1 cellular context compared by ENCODE assay signal in genomic region chr1:32107742-32108661, GRCh38.
A peak's percentile ranks its signal among the peaks of the same experiment; 100 is the strongest.
TF ChIP-seq lines count a peak whose summit lies in the region.

TSS of gene KPNA6 (plus strand) at chr1:32108056. CDS start at chr1:32108131, 75 bp downstream.

TF ChIP-seq in HepG2, 621 proteins besides CTCF, POLR2A, EP300 and RAD21 (continued from another document and continues in another):
- TF ChIP-seq NONO (IDR thresholded peaks at IDR 0.05) (no peak), NONO (CRISPR knock-in tag; conservative IDR thresholded peaks at IDR 0.05) (peak; percentile 55; the same call in 1 of the 2 replicates), PRDM4 (CRISPR knock-in tag; IDR thresholded peaks at IDR 0.05; ENCODE audit: borderline replicate concordance) (no peak), CEBPG (CRISPR knock-in tag; IDR thresholded peaks at IDR 0.05) (peak; percentile 79), ZNF674 (CRISPR knock-in tag; IDR thresholded peaks at IDR 0.05; ENCODE audit: low read depth) (no peak), ZNF160 (CRISPR knock-in tag; IDR thresholded peaks at IDR 0.05) (no peak; the same call in 1 of the 2 replicates), HNRNPH1 (optimal IDR thresholded peaks at IDR 0.05; ENCODE audit: low read depth, low read length) (no peak), STAT6 (CRISPR knock-in tag; IDR thresholded peaks at IDR 0.05; ENCODE audit: borderline replicate concordance) (no peak; the same call in 1 of the 2 replicates), PAWR (CRISPR knock-in tag; IDR thresholded peaks at IDR 0.05; ENCODE audit: borderline replicate concordance) (no peak), ZNF83 (CRISPR knock-in tag; IDR thresholded peaks at IDR 0.05; ENCODE audit: borderline replicate concordance) (0 out of 2 replicates have a peak, but pooled peaks have one; percentile 14), HMG20B (CRISPR knock-in tag; conservative IDR thresholded peaks at IDR 0.05) (0 out of 2 replicates have a peak, but pooled peaks have one; percentile 15), BORCS8-MEF2B (CRISPR knock-in tag; IDR thresholded peaks at IDR 0.05) (peak; percentile 33), KDM4B (CRISPR knock-in tag; IDR thresholded peaks at IDR 0.05) (no peak), MIXL1 (CRISPR knock-in tag; IDR thresholded peaks at IDR 0.05) (peak; percentile 92), PAXIP1 (CRISPR knock-in tag; conservative IDR thresholded peaks at IDR 0.05) (no peak), ZNF430 (CRISPR knock-in tag; IDR thresholded peaks at IDR 0.05) (peak; percentile 77; the same call in 1 of the 2 replicates), ZNF383 (CRISPR knock-in tag; IDR thresholded peaks at IDR 0.05; ENCODE audit: borderline replicate concordance) (peak; percentile 64; the same call in 1 of the 2 replicates), MZF1 (CRISPR knock-in tag; IDR thresholded peaks at IDR 0.05; ENCODE audit: borderline replicate concordance) (no peak), CREBL2 (CRISPR knock-in tag; IDR thresholded peaks at IDR 0.05; ENCODE audit: borderline replicate concordance) (no peak; the same call in 1 of the 2 replicates), EEA1 (CRISPR knock-in tag; IDR thresholded peaks at IDR 0.05; ENCODE audit: borderline replicate concordance) (no peak), ZNF687 (CRISPR knock-in tag; IDR thresholded peaks at IDR 0.05) (peak; percentile 85), KLF11 (CRISPR knock-in tag; IDR thresholded peaks at IDR 0.05) (0 out of 2 replicates have a peak, but pooled peaks have one; percentile 54), HIVEP1 (CRISPR knock-in tag; IDR thresholded peaks at IDR 0.05) (peak; percentile 89), KLF13 (CRISPR knock-in tag; IDR thresholded peaks at IDR 0.05) (0 out of 2 replicates have a peak, but pooled peaks have one; percentile 68), JARID2 (CRISPR knock-in tag; IDR thresholded peaks at IDR 0.05; ENCODE audit: insufficient replicate concordance) (no peak), ZBTB49 (CRISPR knock-in tag; IDR thresholded peaks at IDR 0.05; ENCODE audit: borderline replicate concordance) (no peak), FOXK1 (CRISPR knock-in tag; IDR thresholded peaks at IDR 0.05; ENCODE audit: borderline replicate concordance, low read depth) (peak; percentile 41; the same call in 1 of the 2 replicates), ZNF530 (CRISPR knock-in tag; IDR thresholded peaks at IDR 0.05; ENCODE audit: low read depth) (no peak), MED8 (CRISPR knock-in tag; IDR thresholded peaks at IDR 0.05; ENCODE audit: insufficient replicate concordance) (peak; percentile 40)
- TF ChIP-seq, protein P1, sequence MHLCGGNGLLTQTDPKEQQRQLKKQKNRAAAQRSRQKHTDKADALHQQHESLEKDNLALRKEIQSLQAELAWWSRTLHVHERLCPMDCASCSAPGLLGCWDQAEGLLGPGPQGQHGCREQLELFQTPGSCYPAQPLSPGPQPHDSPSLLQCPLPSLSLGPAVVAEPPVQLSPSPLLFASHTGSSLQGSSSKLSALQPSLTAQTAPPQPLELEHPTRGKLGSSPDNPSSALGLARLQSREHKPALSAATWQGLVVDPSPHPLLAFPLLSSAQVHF (CRISPR knock-in tag; IDR thresholded peaks at IDR 0.05): no peak
- TF ChIP-seq, protein P2, sequence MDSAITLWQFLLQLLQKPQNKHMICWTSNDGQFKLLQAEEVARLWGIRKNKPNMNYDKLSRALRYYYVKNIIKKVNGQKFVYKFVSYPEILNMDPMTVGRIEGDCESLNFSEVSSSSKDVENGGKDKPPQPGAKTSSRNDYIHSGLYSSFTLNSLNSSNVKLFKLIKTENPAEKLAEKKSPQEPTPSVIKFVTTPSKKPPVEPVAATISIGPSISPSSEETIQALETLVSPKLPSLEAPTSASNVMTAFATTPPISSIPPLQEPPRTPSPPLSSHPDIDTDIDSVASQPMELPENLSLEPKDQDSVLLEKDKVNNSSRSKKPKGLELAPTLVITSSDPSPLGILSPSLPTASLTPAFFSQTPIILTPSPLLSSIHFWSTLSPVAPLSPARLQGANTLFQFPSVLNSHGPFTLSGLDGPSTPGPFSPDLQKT (CRISPR knock-in tag; IDR thresholded peaks at IDR 0.05; ENCODE audit: borderline replicate concordance): no peak
- TF ChIP-seq, protein P3, sequence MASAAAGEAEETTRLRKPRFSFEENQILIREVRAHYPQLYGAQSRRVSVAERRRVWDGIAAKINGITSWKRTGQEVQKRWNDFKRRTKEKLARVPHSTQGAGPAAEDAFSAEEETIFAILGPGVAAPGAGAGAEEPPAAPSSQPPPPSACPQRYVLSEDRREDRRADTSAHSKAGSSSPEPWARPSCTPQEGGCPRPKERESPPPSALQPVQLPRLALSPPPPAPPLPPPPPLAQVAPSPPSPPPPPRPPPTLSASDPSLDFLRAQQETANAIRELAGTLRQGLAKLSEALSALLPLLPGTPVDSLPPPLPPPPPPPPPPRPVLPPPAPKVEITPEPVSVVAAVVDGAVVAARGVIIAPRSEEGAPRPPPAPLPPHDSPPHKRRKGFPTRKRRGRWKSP (CRISPR knock-in tag; IDR thresholded peaks at IDR 0.05): peak; percentile 57; the same call in 1 of the 2 replicates
- TF ChIP-seq, protein P4, sequence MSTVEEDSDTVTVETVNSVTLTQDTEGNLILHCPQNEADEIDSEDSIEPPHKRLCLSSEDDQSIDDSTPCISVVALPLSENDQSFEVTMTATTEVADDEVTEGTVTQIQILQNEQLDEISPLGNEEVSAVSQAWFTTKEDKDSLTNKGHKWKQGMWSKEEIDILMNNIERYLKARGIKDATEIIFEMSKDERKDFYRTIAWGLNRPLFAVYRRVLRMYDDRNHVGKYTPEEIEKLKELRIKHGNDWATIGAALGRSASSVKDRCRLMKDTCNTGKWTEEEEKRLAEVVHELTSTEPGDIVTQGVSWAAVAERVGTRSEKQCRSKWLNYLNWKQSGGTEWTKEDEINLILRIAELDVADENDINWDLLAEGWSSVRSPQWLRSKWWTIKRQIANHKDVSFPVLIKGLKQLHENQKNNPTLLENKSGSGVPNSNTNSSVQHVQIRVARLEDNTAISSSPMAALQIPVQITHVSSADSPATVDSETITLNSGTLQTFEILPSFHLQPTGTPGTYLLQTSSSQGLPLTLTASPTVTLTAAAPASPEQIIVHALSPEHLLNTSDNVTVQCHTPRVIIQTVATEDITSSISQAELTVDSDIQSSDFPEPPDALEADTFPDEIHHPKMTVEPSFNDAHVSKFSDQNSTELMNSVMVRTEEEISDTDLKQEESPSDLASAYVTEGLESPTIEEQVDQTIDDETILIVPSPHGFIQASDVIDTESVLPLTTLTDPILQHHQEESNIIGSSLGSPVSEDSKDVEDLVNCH (CRISPR knock-in tag; IDR thresholded peaks at IDR 0.05): no peak
- TF ChIP-seq, protein P5, sequence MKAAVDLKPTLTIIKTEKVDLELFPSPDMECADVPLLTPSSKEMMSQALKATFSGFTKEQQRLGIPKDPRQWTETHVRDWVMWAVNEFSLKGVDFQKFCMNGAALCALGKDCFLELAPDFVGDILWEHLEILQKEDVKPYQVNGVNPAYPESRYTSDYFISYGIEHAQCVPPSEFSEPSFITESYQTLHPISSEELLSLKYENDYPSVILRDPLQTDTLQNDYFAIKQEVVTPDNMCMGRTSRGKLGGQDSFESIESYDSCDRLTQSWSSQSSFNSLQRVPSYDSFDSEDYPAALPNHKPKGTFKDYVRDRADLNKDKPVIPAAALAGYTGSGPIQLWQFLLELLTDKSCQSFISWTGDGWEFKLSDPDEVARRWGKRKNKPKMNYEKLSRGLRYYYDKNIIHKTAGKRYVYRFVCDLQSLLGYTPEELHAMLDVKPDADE (CRISPR knock-in tag; IDR thresholded peaks at IDR 0.05): no peak
